16 cellular contexts compared by ENCODE assay signal in genomic region chr6:105711216-105711615, GRCh38.
"Had no signal": no experiment of that assay in that cellular context is flagged by ENCODE, and none has a peak within 500 bp of the region (broad histone marks: within the 10 kb centered on the region; RNA-seq: fewer than 3 reads in every experiment).

No MANE protein-coding gene starts in this region.

- H3K9me3 ChIP-seq: neutrophil, vagina had no signal

- H3K4me3 ChIP-seq: coronary artery, stomach, thoracic aorta, vagina had no signal

- H3K4me1 ChIP-seq: stomach, vagina had no signal

- H3K36me3 ChIP-seq: neutrophil, stomach, thoracic aorta, vagina had no signal

- H3K27ac ChIP-seq: coronary artery, neutrophil, stomach, thoracic aorta, vagina had no signal

- ATAC-seq: activated CD4-positive, alpha-beta T cell treated with anti-CD3 and anti-CD28 coated beads for 36 hours; activated CD8-positive, alpha-beta memory T cell treated with anti-CD3 and anti-CD28 coated beads, Interleukin-2, amount 10 ng/mL, durations not matched to agents 7 days and 5 days; activated naive CD4-positive, alpha-beta T cell treated with anti-CD3 and anti-CD28 coated beads, Interleukin-2, amount 50 U/mL, for 72 hours; left lobe of liver; natural killer cell had no signal

- DNase-seq: activated CD4-positive, alpha-beta memory T cell treated with anti-CD3 and anti-CD28 coated beads for 36 hours; activated CD4-positive, alpha-beta T cell treated with anti-CD3 and anti-CD28 coated beads for 36 hours; activated CD8-positive, alpha-beta memory T cell treated with anti-CD3 and anti-CD28 coated beads, Interleukin-2, amount 10 ng/mL, durations not matched to agents 7 days and 5 days; activated effector memory CD4-positive, alpha-beta T cell treated with anti-CD3 and anti-CD28 coated beads, Interleukin-2, amount 50 U/mL, for 16 hours; activated T-cell treated with anti-CD3 and anti-CD28 coated beads, Interleukin-2, amount 50 U/mL, for 24 hours; islet precursor cell; natural killer cell; stimulated activated CD4-positive, alpha-beta T cell treated with anti-CD3 and anti-CD28 coated beads, Interleukin-12 subunit alpha, Interleukin-12 subunit beta, amount 100 ng/mL, for 4 hours; stimulated activated CD4-positive, alpha-beta T cell treated with anti-CD3 and anti-CD28 coated beads, Interleukin-2, amount 100 ng/mL, for 24 hours; stomach had no signal

- H3K27me3 ChIP-seq: neutrophil, stomach, vagina had no signal
